8 cellular contexts compared by ENCODE assay signal in the genomic region with DNA sequence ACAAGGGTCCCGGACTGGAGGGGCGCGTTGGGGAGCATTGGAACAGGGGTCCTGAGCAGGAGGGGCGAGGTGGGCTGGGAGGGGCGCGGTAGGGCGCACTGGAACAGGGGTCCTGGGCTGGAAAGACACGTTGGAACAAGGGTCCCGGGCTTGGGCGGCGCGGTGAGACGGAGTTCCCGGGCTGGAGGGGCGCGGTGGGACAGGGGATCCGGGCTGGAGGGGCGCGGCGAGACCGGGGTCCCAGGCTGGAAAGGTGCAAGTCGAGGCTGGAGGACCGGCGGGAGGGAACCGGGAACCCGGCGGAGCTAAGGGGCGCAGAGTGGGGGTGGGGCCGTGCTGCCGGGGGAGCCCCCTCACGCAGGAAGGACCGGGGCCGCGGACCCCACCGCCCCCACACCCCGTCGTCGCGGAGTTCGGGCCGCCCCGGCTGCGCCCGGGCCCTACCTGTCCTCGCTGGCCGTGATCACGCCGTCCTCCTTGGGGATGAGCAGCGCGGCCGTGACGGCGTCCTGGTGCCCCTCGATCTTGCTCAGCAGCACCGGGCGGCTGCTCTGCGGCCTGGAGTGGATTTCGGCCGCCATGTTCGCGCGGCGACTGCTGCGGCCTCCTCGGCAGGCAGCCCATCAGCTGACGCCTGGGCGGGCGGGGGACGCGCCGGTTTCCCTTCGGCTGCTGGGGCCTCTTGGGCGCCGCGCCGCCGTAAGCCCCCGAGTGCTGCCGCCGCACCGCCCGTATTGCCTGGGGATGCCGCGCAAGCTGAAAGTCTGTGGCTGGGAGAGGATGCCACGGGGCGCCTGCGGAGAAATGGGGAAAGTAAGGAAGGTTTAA. TPM values are rescaled to one million over a fixed set of nuclear protein-coding genes. Genes with fewer than 3 reads are reported as not detected.
DNase-seq lines count a peak whose midpoint lies in the region; ATAC-seq, FAIRE-seq and TF ChIP-seq lines count a peak whose summit lies in the region.

A gene with protein sequence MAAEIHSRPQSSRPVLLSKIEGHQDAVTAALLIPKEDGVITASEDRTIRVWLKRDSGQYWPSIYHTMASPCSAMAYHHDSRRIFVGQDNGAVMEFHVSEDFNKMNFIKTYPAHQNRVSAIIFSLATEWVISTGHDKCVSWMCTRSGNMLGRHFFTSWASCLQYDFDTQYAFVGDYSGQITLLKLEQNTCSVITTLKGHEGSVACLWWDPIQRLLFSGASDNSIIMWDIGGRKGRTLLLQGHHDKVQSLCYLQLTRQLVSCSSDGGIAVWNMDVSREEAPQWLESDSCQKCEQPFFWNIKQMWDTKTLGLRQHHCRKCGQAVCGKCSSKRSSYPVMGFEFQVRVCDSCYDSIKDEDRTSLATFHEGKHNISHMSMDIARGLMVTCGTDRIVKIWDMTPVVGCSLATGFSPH (minus strand): TSS at position 632 of the 828 bp plus-strand sequence. CDS start 51 bp downstream, at position 581.

- peak; percentile 76 for ATAC-seq in HG03159 (IDR thresholded peaks at IDR 0.05; ENCODE audit: unreplicated experiment)
- ATAC-seq in activated CD4-positive, CD25-positive, alpha-beta regulatory T cell treated with anti-CD3 and anti-CD28 coated beads, Interleukin-2, amount 50 U/mL, for 24 hours: peak; percentile 59 to 62

- H2AFZ ChIP-seq in keratinocyte (ENCODE audit: control insufficient read depth, low read length): peak within 1 kb of the TSS; percentile 86

- peak within 1 kb of the TSS; percentile 92 for H3K4me3 ChIP-seq in AG09309 (ENCODE audit: control insufficient read depth, low read depth, low read length)
- peak within 1 kb of the TSS; percentile 84 to 94 (median 86) for H3K4me3 ChIP-seq in keratinocyte (ENCODE audit: control insufficient read depth in 2 of 3, extremely low read depth in 1 of 3, insufficient read depth in 2 of 3, low read depth in 1 of 3, low read length in 3 of 3)

- no peaks in the 10 kb centered on the region for H3K36me3 ChIP-seq in keratinocyte (ENCODE audit: control insufficient read depth in 2 of 2, extremely low read depth in 1 of 2, insufficient read depth in 2 of 2, low read length in 2 of 2)

- H3K9me3 ChIP-seq in keratinocyte (ENCODE audit: control insufficient read depth, low read depth, low read length): no peaks in the 10 kb centered on the region

- dilution Hi-C loops in keratinocyte (cut with MboI; ENCODE audit: extremely low pct_ligation_motif_present, low sequenced_read_pairs): no loop called here

- TF ChIP-seq CTCF in AG09309 (IDR thresholded peaks at IDR 0.05; ENCODE audit: control insufficient read depth, insufficient read depth, low read depth, low read length, missing control alignments) (no peak), keratinocyte (optimal IDR thresholded peaks at IDR 0.05 in 1 of 3, IDR thresholded peaks at IDR 0.05 in 1 of 3, conservative IDR thresholded peaks at IDR 0.05 in 1 of 3; ENCODE audit: extremely low read depth in 1 of 3, insufficient read depth in 2 of 3, low read length in 3 of 3) (no peak)

- DNase-seq in AG09309 (ENCODE audit: low read depth) (peak; percentile 50), NCI-H345 treated with DMSO at 0.1 percent for 48 hours (lab: John Stamatoyannopoulos, UW; ENCODE audit: unreplicated experiment) (peak; percentile 60), cerebellar cortex (ENCODE audit: low spot score) (peak; percentile 86), keratinocyte (ENCODE audit: low read depth, low spot score) (no peak)
- DNase-seq in stimulated activated CD4-positive, alpha-beta T cell treated with anti-CD3 and anti-CD28 coated beads, Interleukin-12 subunit alpha, Interleukin-12 subunit beta, amount 100 ng/mL, for 48 hours (ENCODE audit: low read depth in 2 of 3, low spot score in 1 of 3): peak; percentile 69 to 78 (median 70)

- H3K4me2 ChIP-seq in keratinocyte (ENCODE audit: control insufficient read depth, extremely low read depth, insufficient read depth, low read depth, low read length): peak within 1 kb of the TSS; percentile 95

- peak within 1 kb of the TSS; percentile 85 for H3K9ac ChIP-seq in keratinocyte (ENCODE audit: control insufficient read depth, extremely low read depth, insufficient read depth, low read length)

- no peaks in the 10 kb centered on the region for H3K27me3 ChIP-seq in keratinocyte (ENCODE audit: control insufficient read depth, extremely low read depth, insufficient read depth, low read length)

- peaks cover 34% of the 10 kb centered on the region for H3K79me2 ChIP-seq in keratinocyte (ENCODE audit: control insufficient read depth, insufficient read depth, low read length)

- peaks cover 21% of the 10 kb centered on the region for H3K4me1 ChIP-seq in keratinocyte (ENCODE audit: control insufficient read depth, extremely low read depth, insufficient read depth, low read length)

- in situ Hi-C loops in GM18951 (cut with MboI; ENCODE audit: low sequenced_read_pairs, unreplicated experiment): no loop called here

- H3K9me1 ChIP-seq in keratinocyte (ENCODE audit: control insufficient read depth, extremely low read depth, insufficient read depth, low read length): no peaks in the 10 kb centered on the region

- peak within 1 kb of the TSS; percentile 71 for H3K27ac ChIP-seq in keratinocyte (ENCODE audit: control insufficient read depth, insufficient read depth, low read length)

- no peak for FAIRE-seq in keratinocyte (lab: Jason Lieb, UNC)

- peak; percentile 92 for TF ChIP-seq POLR2A in GM18951 (IDR thresholded peaks at IDR 0.05; ENCODE audit: extremely low read depth, insufficient read depth, insufficient read length)

- H4K20me1 ChIP-seq in keratinocyte (ENCODE audit: control insufficient read depth, extremely low read depth, insufficient read depth, low read length): no peaks in the 10 kb centered on the region

RNA-seq across cellular contexts. Expression of the gene that starts here (rescaled TPM):
- polyA plus RNA-seq in keratinocyte: 40.9 to 63.3 TPM (median 54.9 TPM) in 3 replicates
- 24.1 TPM for polyA plus RNA-seq in keratinocyte (2011; ENCODE audit: low read depth)
- polyA plus RNA-seq in keratinocyte (2011; cell fraction: cytosol; rRNA removed): 26.2 and 42.0 TPM in 2 replicates
- polyA plus RNA-seq in keratinocyte (2011; cell fraction: nucleus; rRNA removed): 47.5 and 59.6 TPM in 2 replicates
- 21.8 and 34.2 TPM in 2 replicates for polyA plus RNA-seq in keratinocyte (2012; ENCODE audit: low replicate concordance)
- 88.0 to 198 TPM (median 128 TPM) in 3 replicates for polyA minus RNA-seq in keratinocyte
- polyA minus RNA-seq in keratinocyte (2011; cell fraction: cytosol; rRNA and poly(A)+ RNA removed): 66.8 TPM
- 49.6 and 79.4 TPM in 2 replicates for polyA minus RNA-seq in keratinocyte (2011; cell fraction: nucleus; rRNA and poly(A)+ RNA removed)
